In the genomic region with DNA sequence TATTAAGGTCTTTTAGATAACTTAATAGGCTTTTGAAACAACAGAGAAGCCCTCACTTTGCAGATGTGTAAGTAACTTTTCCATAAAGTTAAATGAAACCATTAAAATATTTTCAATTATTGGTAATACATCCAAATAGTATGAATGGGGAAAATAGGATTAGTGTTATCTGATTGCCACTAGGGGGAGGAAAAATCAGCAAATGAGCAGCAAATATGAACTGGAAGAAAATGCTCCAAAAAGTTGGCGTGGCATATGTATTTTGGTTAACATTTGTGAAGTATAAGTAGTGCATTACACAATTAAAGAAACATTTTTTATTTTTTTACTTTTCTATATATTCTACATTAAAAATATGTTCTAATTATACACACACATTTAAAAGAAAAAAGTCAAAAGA, we compare ENCODE assay signal across 10 cellular contexts.
DNase-seq lines count a peak whose midpoint lies in the region; ATAC-seq and TF ChIP-seq lines count a peak whose summit lies in the region.
"Had no signal": no experiment of that assay in that cellular context is flagged by ENCODE, and none has a peak within 500 bp of the region (broad histone marks: within the 10 kb centered on the region; RNA-seq: fewer than 3 reads in every experiment).

No MANE protein-coding gene starts in this region.

- ATAC-seq in HG03565 (IDR thresholded peaks at IDR 0.05; ENCODE audit: unreplicated experiment) = no peak

- DNase-seq in NCI-H2171 treated with DMSO at 0.1 percent for 48 hours (lab: John Stamatoyannopoulos, UW) = peak; percentile 10
- DNase-seq in NCI-H2171 (lab: John Stamatoyannopoulos, UW) = no peak
- no peak for DNase-seq in LNCaP clone FGC (ENCODE audit: low read depth)
- peak; percentile 1 for DNase-seq in cerebellum (ENCODE audit: low spot score)
- peak; percentile 4 for DNase-seq in renal cortical epithelial cell (ENCODE audit: low read depth)
- no peak for DNase-seq in stimulated activated CD4-positive, alpha-beta T cell treated with anti-CD3 and anti-CD28 coated beads, Interleukin-1b, Interleukin-23, amount 100 ng/mL, for 48 hours
- DNase-seq in activated naive CD4-positive, alpha-beta T cell treated with anti-CD3 and anti-CD28 coated beads for 36 hours = no peak
- DNase-seq: activated naive CD8-positive, alpha-beta T cell treated with anti-CD3 and anti-CD28 coated beads, Interleukin-2, amount 10 ng/mL, durations not matched to agents 7 days and 5 days; stimulated activated CD4-positive, alpha-beta T cell treated with anti-CD3 and anti-CD28 coated beads, Interleukin-4, amount 100 ng/mL, for 1 hour had no signal

- CTCF ChIA-PET in activated naive CD4-positive, alpha-beta T cell treated with anti-CD3 and anti-CD28 coated beads for 36 hours (lab: Charles Lee) = no interaction called here

- no peak overlapping the region for H3K4me3 Mint-ChIP-seq in activated naive CD4-positive, alpha-beta T cell treated with anti-CD3 and anti-CD28 coated beads for 36 hours
- H3K4me3 Mint-ChIP-seq: activated naive CD8-positive, alpha-beta T cell treated with anti-CD3 and anti-CD28 coated beads, Interleukin-2, amount 10 ng/mL, durations not matched to agents 7 days and 5 days had no signal

- no peak overlapping the region for H3K27ac Mint-ChIP-seq in activated naive CD4-positive, alpha-beta T cell treated with anti-CD3 and anti-CD28 coated beads for 36 hours
- H3K27ac Mint-ChIP-seq: activated naive CD8-positive, alpha-beta T cell treated with anti-CD3 and anti-CD28 coated beads, Interleukin-2, amount 10 ng/mL, durations not matched to agents 7 days and 5 days had no signal

- intact Hi-C loops in activated naive CD4-positive, alpha-beta T cell treated with anti-CD3 and anti-CD28 coated beads for 36 hours (cut with micrococcal nuclease) = no loop called here

- H3K27me3 Mint-ChIP-seq in activated naive CD4-positive, alpha-beta T cell treated with anti-CD3 and anti-CD28 coated beads for 36 hours (ENCODE audit: low read depth) = no peaks in the 10 kb centered on the region
- H3K27me3 Mint-ChIP-seq: activated naive CD8-positive, alpha-beta T cell treated with anti-CD3 and anti-CD28 coated beads, Interleukin-2, amount 10 ng/mL, durations not matched to agents 7 days and 5 days had no signal

- H3K4me1 Mint-ChIP-seq in activated naive CD4-positive, alpha-beta T cell treated with anti-CD3 and anti-CD28 coated beads for 36 hours (ENCODE audit: low read depth) = no peaks in the 10 kb centered on the region
- H3K4me1 Mint-ChIP-seq: activated naive CD8-positive, alpha-beta T cell treated with anti-CD3 and anti-CD28 coated beads, Interleukin-2, amount 10 ng/mL, durations not matched to agents 7 days and 5 days had no signal

- TF ChIP-seq CTCF in LNCaP clone FGC (IDR thresholded peaks at IDR 0.05; ENCODE audit: control insufficient read depth, extremely low read depth, insufficient read depth) = peak; percentile 49

- no peak overlapping the region for H3K4me3 ChIP-seq in LNCaP clone FGC (ENCODE audit: low read depth, low read length)

- H3K36me3 Mint-ChIP-seq in activated naive CD4-positive, alpha-beta T cell treated with anti-CD3 and anti-CD28 coated beads for 36 hours (ENCODE audit: low read depth) = no peaks in the 10 kb centered on the region
- H3K36me3 Mint-ChIP-seq: activated naive CD8-positive, alpha-beta T cell treated with anti-CD3 and anti-CD28 coated beads, Interleukin-2, amount 10 ng/mL, durations not matched to agents 7 days and 5 days had no signal

- H3K9me3 Mint-ChIP-seq in activated naive CD4-positive, alpha-beta T cell treated with anti-CD3 and anti-CD28 coated beads for 36 hours = no peaks in the 10 kb centered on the region
- H3K9me3 Mint-ChIP-seq: activated naive CD8-positive, alpha-beta T cell treated with anti-CD3 and anti-CD28 coated beads, Interleukin-2, amount 10 ng/mL, durations not matched to agents 7 days and 5 days had no signal

Comparison
In these comparisons a context has a peak if more than half of its experiments do, and no peak if none do; other contexts are left out.
1. DNase-seq: peak in NCI-H2171 treated with DMSO at 0.1 percent for 48 hours (single experiment), cerebellum (single experiment) and renal cortical epithelial cell (single experiment); none in NCI-H2171 (single experiment), LNCaP clone FGC (single experiment), stimulated activated CD4-positive, alpha-beta T cell treated with anti-CD3 and anti-CD28 coated beads, Interleukin-1b, Interleukin-23, amount 100 ng/mL, for 48 hours (single experiment) and activated naive CD4-positive, alpha-beta T cell treated with anti-CD3 and anti-CD28 coated beads for 36 hours (single experiment).